Comparison of ENCODE assay signal across 7 cellular contexts in the genomic region with DNA sequence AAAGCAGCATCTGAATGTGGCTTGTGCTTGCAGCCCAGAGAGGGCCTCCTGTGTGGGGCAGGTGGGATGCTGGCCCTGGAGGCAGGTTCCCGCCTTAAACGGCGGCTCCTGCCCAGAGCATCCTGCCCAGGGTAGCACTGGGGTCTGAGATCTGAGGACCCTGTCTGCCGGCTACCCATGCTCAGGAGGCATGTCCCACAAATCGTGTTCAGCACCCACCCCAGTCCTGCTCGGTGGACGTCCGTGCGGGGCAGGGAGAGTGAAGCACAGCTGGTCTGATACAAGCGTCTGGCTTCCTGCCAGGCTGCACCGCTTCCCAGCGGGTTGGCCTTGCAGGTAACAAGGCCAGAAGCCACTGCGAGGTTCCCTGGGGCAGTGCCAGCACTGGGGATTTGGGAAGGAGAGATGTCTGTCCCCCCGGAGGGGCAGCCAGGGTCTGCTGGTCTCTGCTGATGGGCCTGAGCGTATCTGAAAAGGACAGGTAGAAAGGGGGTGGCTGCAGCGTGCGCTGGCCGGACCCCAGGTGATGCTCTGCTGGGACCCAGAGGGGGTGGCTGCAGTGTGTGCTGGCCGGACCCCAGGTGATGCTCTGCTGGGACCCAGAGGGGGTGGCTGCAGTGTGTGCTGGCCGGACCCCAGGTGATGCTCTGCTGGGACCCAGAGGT. TPM values are rescaled to one million over a fixed set of nuclear protein-coding genes. Genes with fewer than 3 reads are reported as not detected.
DNase-seq lines count a peak whose midpoint lies in the region; ATAC-seq and TF ChIP-seq lines count a peak whose summit lies in the region.

No MANE protein-coding gene starts in this region.

- no peaks in the 10 kb centered on the region for H3K9me3 Mint-ChIP-seq in stimulated activated effector memory CD8-positive, alpha-beta T cell treated with anti-CD3 and anti-CD28 coated beads, Interleukin-12 subunit alpha, Interleukin-12 subunit beta, amount 100 ng/mL, for 72 hours

- no peak for TF ChIP-seq POLR2A in heart left ventricle (IDR thresholded peaks at IDR 0.05)

- H3K27ac Mint-ChIP-seq in stimulated activated effector memory CD8-positive, alpha-beta T cell treated with anti-CD3 and anti-CD28 coated beads, Interleukin-12 subunit alpha, Interleukin-12 subunit beta, amount 100 ng/mL, for 72 hours, result peak overlapping the region; percentile 96

- TF ChIP-seq CTCF in heart left ventricle (IDR thresholded peaks at IDR 0.05) (no peak), osteoblast (IDR thresholded peaks at IDR 0.05; ENCODE audit: extremely low read depth, low read depth, low read length) (no peak)

- peaks cover 69% of the 10 kb centered on the region for H3K79me2 ChIP-seq in osteoblast (ENCODE audit: insufficient read depth, low read length)

- peaks cover 8 to 80% (median 49%) of the 10 kb centered on the region in 12 donors for H3K4me1 ChIP-seq in heart left ventricle
- peaks cover 14% of the 10 kb centered on the region for H3K4me1 ChIP-seq in osteoblast (ENCODE audit: insufficient read depth, low read length)

- peaks cover 48% of the 10 kb centered on the region for H3K4me1 Mint-ChIP-seq in stimulated activated effector memory CD8-positive, alpha-beta T cell treated with anti-CD3 and anti-CD28 coated beads, Interleukin-12 subunit alpha, Interleukin-12 subunit beta, amount 100 ng/mL, for 72 hours

- ATAC-seq in heart left ventricle (no peak), HG03460 (IDR thresholded peaks at IDR 0.05; ENCODE audit: unreplicated experiment) (no peak)
- no peak for ATAC-seq in stimulated activated effector memory CD8-positive, alpha-beta T cell treated with anti-CD3 and anti-CD28 coated beads, Interleukin-12 subunit alpha, Interleukin-12 subunit beta, amount 100 ng/mL, for 72 hours

- WGBS in heart left ventricle, 4 donors, result 56 to 72% (median 63%) methylated on average over 16 to 20 of the region's 20 CpGs

- H3K4me3 ChIP-seq in heart left ventricle (peak overlapping the region in 2 of 12 donors; percentile 55 to 61), osteoblast (ENCODE audit: insufficient read depth, low read length) (no peak overlapping the region)

- H3K9me3 ChIP-seq in heart left ventricle (no peaks in the 10 kb centered on the region), osteoblast (ENCODE audit: low read depth, low read length) (no peaks in the 10 kb centered on the region)

- H4K20me1 ChIP-seq in osteoblast (ENCODE audit: insufficient read depth, low read length), result peaks cover 30% of the 10 kb centered on the region

- H3K36me3 ChIP-seq in heart left ventricle (peaks cover 0 to 14% (median 7%) of the 10 kb centered on the region in 9 donors), osteoblast (ENCODE audit: insufficient read depth, low read length) (peaks cover 14% of the 10 kb centered on the region)

- DNase-seq in HT-29 (ENCODE audit: low spot score) (peak; percentile 55), SHP77 (lab: John Stamatoyannopoulos, UW) (peak; percentile 48 to 67), heart left ventricle (peak in 4 of 5 donors; percentile 32 to 71 (median 52)), osteoblast (ENCODE audit: insufficient read length, low spot score, missing footprints) (no peak)
- no peak for DNase-seq in stimulated activated effector memory CD8-positive, alpha-beta T cell treated with anti-CD3 and anti-CD28 coated beads, Interleukin-12 subunit alpha, Interleukin-12 subunit beta, amount 100 ng/mL, for 72 hours (ENCODE audit: low spot score in 2 of 2)
- DNase-seq in stimulated activated CD4-positive, alpha-beta T cell treated with anti-CD3 and anti-CD28 coated beads, Interleukin-2, amount 100 ng/mL, for 48 hours, result no peak

- H3K4me2 ChIP-seq in osteoblast (ENCODE audit: insufficient read depth, low read length), result no peak overlapping the region

- H3K27me3 ChIP-seq in heart left ventricle (no peaks in the 10 kb centered on the region), osteoblast (ENCODE audit: insufficient read depth, low read length) (no peaks in the 10 kb centered on the region)

- peaks cover 50% of the 10 kb centered on the region for H3K36me3 Mint-ChIP-seq in stimulated activated effector memory CD8-positive, alpha-beta T cell treated with anti-CD3 and anti-CD28 coated beads, Interleukin-12 subunit alpha, Interleukin-12 subunit beta, amount 100 ng/mL, for 72 hours

- H2AFZ ChIP-seq in osteoblast (ENCODE audit: low read length), result no peak overlapping the region

- H3K4me3 Mint-ChIP-seq in stimulated activated effector memory CD8-positive, alpha-beta T cell treated with anti-CD3 and anti-CD28 coated beads, Interleukin-12 subunit alpha, Interleukin-12 subunit beta, amount 100 ng/mL, for 72 hours, result peak overlapping the region; percentile 87

- H3K27ac ChIP-seq in heart left ventricle (peak overlapping the region in 11 of 12 donors; percentile 51 to 94 (median 80)), osteoblast (ENCODE audit: low read depth, low read length) (no peak overlapping the region)

- intact Hi-C loops in heart left ventricle (cut with DNase I), result loop anchor here in 2 of 10 donors (10.0 kb wide), 2 partner anchors 255 to 265 kb away; no protein-coding TSS in a partner anchor

RNA-seq across cellular contexts. Expression of a gene that starts 3.6 kb away (rescaled TPM):
- 75.2 and 82.3 TPM in 2 replicates for total RNA-seq in HT-29 (2014; rRNA removed; shearing (Covaris generic))
- total RNA-seq in heart left ventricle (10 to 100 TPM; 14.3 to 28.1 (median 17.5) TPM), osteoblast (13.6 and 13.8 TPM in 2 replicates)
- 10 to 100 TPM; 25.8 to 32.9 TPM for polyA plus RNA-seq in heart left ventricle

RNA-seq across cellular contexts. Expression of a gene that starts 11.5 kb away (rescaled TPM):
- total RNA-seq in HT-29 (2014; rRNA removed; shearing (Covaris generic)), result 65.3 and 79.4 TPM in 2 replicates
- total RNA-seq in heart left ventricle (10 to 100 TPM; 10.4 to 23.8 (median 12.8) TPM), osteoblast (13.0 and 15.6 TPM in 2 replicates)
- polyA plus RNA-seq in heart left ventricle, result 10 to 100 TPM; 16.0 to 20.4 TPM

RNA-seq across cellular contexts. Expression of a gene that starts 18.8 kb away (rescaled TPM):
- total RNA-seq in HT-29 (2014; rRNA removed; shearing (Covaris generic)), result 1.1 and 1.4 TPM in 2 replicates
- total RNA-seq in heart left ventricle, result under 1 TPM in 5 of 9 donors, not detected in 4; 0.08 to 0.77 (median 0.56) TPM
- polyA plus RNA-seq in heart left ventricle, result under 1 TPM in 1 of 2 donors, not detected in 1; 0.08 TPM
- total RNA-seq in osteoblast, result under 0.01 and 0.29 TPM in 2 replicates

RNA-seq across cellular contexts. Expression of a gene that starts 55.5 kb away (rescaled TPM):
- total RNA-seq in HT-29 (2014; rRNA removed; shearing (Covaris generic)), result 30.8 and 32.2 TPM in 2 replicates
- total RNA-seq in heart left ventricle (10 to 100 TPM; 14.1 to 28.8 (median 18.1) TPM), osteoblast (26.5 and 28.2 TPM in 2 replicates)
- 10 to 100 TPM; 11.6 to 17.7 TPM for polyA plus RNA-seq in heart left ventricle

Comparison
In these comparisons a context has a peak if more than half of its experiments do, and no peak if none do; other contexts are left out.
1. DNase-seq: peak in HT-29 (single experiment), SHP77 (2 of 2) and heart left ventricle (4 of 5); none in stimulated activated effector memory CD8-positive, alpha-beta T cell treated with anti-CD3 and anti-CD28 coated beads, Interleukin-12 subunit alpha, Interleukin-12 subunit beta, amount 100 ng/mL, for 72 hours (0 of 2), osteoblast (single experiment) and stimulated activated CD4-positive, alpha-beta T cell treated with anti-CD3 and anti-CD28 coated beads, Interleukin-2, amount 100 ng/mL, for 48 hours (0 of 2).